Comparison of ENCODE assay signal across 2 cellular contexts in the genomic region with DNA sequence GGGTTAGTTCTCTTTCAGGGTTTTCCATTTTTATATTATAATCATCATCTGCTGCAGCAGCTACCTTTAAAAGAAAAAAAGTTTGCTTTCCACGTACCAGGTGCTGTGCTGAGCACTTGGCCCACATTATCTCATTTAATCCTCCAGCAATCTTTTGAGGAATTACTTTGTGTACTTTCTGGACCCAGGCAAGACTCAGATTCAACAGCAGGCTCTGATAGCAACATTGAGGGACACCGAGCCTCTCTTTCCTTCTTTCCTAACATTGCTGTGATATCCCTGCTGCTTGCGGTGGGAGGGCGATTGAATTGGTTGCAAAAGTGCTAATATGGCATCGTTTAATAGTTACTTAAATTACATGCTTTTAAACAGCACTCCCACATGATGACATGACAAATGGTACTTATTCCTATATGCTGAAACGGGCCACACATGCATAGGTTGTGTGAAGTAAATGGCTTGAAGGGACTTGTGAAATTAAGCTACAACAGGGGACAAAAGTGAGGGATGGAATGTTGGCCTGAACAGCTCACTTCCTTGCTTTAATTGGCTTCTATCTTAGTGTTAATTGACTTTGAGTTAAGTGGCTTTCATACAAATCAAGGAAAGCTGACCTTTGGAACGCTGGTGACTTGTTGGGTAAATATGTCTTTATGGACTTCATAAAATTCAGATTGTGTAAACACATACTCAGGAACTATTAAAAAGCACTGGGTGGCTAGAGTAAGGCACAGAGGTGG.
TF ChIP-seq lines count a peak whose summit lies in the region.

No MANE protein-coding gene starts in this region.

TF ChIP-seq in HEK293, 187 proteins besides CTCF, POLR2A, EP300 and RAD21 (continued from another document and continues in another):
- TF ChIP-seq, protein P1, sequence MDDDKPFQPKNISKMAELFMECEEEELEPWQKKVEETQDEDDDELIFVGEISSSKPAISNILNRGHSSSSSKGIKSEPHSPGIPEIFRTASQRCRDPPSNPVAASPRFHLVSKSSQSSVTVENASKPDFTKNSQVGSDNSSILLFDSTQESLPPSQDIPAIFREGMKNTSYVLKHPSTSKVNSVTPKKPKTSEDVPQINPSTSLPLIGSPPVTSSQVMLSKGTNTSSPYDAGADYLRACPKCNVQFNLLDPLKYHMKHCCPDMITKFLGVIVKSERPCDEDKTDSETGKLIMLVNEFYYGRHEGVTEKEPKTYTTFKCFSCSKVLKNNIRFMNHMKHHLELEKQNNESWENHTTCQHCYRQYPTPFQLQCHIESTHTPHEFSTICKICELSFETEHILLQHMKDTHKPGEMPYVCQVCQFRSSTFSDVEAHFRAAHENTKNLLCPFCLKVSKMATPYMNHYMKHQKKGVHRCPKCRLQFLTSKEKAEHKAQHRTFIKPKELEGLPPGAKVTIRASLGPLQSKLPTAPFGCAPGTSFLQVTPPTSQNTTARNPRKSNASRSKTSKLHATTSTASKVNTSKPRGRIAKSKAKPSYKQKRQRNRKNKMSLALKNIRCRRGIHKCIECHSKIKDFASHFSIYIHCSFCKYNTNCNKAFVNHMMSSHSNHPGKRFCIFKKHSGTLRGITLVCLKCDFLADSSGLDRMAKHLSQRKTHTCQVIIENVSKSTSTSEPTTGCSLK (tag by site-specific recombination; IDR thresholded peaks at IDR 0.05) = no peak
- TF ChIP-seq ZNF658 (tag by site-specific recombination; IDR thresholded peaks at IDR 0.05) = no peak
- TF ChIP-seq OVOL3 (tag by site-specific recombination; IDR thresholded peaks at IDR 0.05) = no peak
- TF ChIP-seq ZNF366 (tag by site-specific recombination; conservative IDR thresholded peaks at IDR 0.05) = peak; percentile 48
- TF ChIP-seq, protein P2, sequence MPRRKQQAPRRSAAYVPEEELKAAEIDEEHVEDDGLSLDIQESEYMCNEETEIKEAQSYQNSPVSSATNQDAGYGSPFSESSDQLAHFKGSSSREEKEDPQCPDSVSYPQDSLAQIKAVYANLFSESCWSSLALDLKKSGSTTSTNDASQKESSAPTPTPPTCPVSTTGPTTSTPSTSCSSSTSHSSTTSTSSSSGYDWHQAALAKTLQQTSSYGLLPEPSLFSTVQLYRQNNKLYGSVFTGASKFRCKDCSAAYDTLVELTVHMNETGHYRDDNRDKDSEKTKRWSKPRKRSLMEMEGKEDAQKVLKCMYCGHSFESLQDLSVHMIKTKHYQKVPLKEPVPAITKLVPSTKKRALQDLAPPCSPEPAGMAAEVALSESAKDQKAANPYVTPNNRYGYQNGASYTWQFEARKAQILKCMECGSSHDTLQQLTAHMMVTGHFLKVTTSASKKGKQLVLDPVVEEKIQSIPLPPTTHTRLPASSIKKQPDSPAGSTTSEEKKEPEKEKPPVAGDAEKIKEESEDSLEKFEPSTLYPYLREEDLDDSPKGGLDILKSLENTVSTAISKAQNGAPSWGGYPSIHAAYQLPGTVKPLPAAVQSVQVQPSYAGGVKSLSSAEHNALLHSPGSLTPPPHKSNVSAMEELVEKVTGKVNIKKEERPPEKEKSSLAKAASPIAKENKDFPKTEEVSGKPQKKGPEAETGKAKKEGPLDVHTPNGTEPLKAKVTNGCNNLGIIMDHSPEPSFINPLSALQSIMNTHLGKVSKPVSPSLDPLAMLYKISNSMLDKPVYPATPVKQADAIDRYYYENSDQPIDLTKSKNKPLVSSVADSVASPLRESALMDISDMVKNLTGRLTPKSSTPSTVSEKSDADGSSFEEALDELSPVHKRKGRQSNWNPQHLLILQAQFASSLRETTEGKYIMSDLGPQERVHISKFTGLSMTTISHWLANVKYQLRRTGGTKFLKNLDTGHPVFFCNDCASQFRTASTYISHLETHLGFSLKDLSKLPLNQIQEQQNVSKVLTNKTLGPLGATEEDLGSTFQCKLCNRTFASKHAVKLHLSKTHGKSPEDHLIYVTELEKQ (tag by site-specific recombination; IDR thresholded peaks at IDR 0.05; ENCODE audit: borderline replicate concordance) = no peak
- no peak for TF ChIP-seq ZNF19 (tag by site-specific recombination; IDR thresholded peaks at IDR 0.05; ENCODE audit: low read depth)
- no peak for TF ChIP-seq ZNF2 (tag by site-specific recombination; IDR thresholded peaks at IDR 0.05)
- TF ChIP-seq GFI1B (tag by site-specific recombination; IDR thresholded peaks at IDR 0.05) = 0 out of 2 replicates have a peak, but pooled peaks have one; percentile 44
- TF ChIP-seq, protein P3, sequence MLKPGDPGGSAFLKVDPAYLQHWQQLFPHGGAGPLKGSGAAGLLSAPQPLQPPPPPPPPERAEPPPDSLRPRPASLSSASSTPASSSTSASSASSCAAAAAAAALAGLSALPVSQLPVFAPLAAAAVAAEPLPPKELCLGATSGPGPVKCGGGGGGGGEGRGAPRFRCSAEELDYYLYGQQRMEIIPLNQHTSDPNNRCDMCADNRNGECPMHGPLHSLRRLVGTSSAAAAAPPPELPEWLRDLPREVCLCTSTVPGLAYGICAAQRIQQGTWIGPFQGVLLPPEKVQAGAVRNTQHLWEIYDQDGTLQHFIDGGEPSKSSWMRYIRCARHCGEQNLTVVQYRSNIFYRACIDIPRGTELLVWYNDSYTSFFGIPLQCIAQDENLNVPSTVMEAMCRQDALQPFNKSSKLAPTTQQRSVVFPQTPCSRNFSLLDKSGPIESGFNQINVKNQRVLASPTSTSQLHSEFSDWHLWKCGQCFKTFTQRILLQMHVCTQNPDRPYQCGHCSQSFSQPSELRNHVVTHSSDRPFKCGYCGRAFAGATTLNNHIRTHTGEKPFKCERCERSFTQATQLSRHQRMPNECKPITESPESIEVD (tag by site-specific recombination; IDR thresholded peaks at IDR 0.05) = peak; percentile 54; the same call in 1 of the 2 replicates
- TF ChIP-seq ZNF629 (tag by site-specific recombination; IDR thresholded peaks at IDR 0.05) = 0 out of 2 replicates have a peak, but pooled peaks have one; percentile 16
- TF ChIP-seq, protein P4, sequence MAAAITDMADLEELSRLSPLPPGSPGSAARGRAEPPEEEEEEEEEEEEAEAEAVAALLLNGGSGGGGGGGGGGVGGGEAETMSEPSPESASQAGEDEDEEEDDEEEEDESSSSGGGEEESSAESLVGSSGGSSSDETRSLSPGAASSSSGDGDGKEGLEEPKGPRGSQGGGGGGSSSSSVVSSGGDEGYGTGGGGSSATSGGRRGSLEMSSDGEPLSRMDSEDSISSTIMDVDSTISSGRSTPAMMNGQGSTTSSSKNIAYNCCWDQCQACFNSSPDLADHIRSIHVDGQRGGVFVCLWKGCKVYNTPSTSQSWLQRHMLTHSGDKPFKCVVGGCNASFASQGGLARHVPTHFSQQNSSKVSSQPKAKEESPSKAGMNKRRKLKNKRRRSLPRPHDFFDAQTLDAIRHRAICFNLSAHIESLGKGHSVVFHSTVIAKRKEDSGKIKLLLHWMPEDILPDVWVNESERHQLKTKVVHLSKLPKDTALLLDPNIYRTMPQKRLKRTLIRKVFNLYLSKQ (tag by site-specific recombination; IDR thresholded peaks at IDR 0.05; ENCODE audit: borderline replicate concordance) = no peak
- no peak for TF ChIP-seq BCL11B (tag by site-specific recombination; IDR thresholded peaks at IDR 0.05; ENCODE audit: low read depth)
- TF ChIP-seq ZFP69B (tag by site-specific recombination; IDR thresholded peaks at IDR 0.05) = no peak
- TF ChIP-seq ZNF48 (tag by site-specific recombination; IDR thresholded peaks at IDR 0.05) = no peak
- TF ChIP-seq, protein P5, sequence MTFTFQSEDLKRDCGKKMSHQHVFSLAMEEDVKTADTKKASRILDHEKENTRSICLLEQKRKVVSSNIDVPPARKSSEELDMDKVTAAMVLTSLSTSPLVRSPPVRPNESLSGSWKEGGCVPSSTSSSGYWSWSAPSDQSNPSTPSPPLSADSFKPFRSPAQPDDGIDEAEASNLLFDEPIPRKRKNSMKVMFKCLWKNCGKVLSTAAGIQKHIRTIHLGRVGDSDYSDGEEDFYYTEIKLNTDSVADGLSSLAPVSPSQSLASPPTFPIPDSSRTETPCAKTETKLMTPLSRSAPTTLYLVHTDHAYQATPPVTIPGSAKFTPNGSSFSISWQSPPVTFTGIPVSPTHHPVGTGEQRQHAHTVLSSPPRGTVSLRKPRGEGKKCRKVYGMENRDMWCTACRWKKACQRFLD (tag by site-specific recombination; IDR thresholded peaks at IDR 0.05) = no peak

TF ChIP-seq in SK-N-SH treated with all-trans-retinoic acid at 6 μM for 48 hours, 23 proteins besides CTCF, POLR2A, EP300 and RAD21 (continued from another document):
- TF ChIP-seq, protein P6, sequence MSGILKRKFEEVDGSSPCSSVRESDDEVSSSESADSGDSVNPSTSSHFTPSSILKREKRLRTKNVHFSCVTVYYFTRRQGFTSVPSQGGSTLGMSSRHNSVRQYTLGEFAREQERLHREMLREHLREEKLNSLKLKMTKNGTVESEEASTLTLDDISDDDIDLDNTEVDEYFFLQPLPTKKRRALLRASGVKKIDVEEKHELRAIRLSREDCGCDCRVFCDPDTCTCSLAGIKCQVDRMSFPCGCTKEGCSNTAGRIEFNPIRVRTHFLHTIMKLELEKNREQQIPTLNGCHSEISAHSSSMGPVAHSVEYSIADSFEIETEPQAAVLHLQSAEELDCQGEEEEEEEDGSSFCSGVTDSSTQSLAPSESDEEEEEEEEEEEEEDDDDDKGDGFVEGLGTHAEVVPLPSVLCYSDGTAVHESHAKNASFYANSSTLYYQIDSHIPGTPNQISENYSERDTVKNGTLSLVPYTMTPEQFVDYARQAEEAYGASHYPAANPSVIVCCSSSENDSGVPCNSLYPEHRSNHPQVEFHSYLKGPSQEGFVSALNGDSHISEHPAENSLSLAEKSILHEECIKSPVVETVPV (CRISPR knock-in tag; IDR thresholded peaks at IDR 0.05) = no peak
- TF ChIP-seq ESRRG (CRISPR knock-in tag; IDR thresholded peaks at IDR 0.05) (no peak), ISL1 (CRISPR knock-in tag; IDR thresholded peaks at IDR 0.05) (no peak), ZC3H10 (CRISPR knock-in tag; IDR thresholded peaks at IDR 0.05) (no peak), ZFP3 (CRISPR knock-in tag; IDR thresholded peaks at IDR 0.05) (no peak), CSDC2 (CRISPR knock-in tag; IDR thresholded peaks at IDR 0.05) (no peak), RARB (CRISPR knock-in tag; IDR thresholded peaks at IDR 0.05) (no peak)
- TF ChIP-seq, protein P7, sequence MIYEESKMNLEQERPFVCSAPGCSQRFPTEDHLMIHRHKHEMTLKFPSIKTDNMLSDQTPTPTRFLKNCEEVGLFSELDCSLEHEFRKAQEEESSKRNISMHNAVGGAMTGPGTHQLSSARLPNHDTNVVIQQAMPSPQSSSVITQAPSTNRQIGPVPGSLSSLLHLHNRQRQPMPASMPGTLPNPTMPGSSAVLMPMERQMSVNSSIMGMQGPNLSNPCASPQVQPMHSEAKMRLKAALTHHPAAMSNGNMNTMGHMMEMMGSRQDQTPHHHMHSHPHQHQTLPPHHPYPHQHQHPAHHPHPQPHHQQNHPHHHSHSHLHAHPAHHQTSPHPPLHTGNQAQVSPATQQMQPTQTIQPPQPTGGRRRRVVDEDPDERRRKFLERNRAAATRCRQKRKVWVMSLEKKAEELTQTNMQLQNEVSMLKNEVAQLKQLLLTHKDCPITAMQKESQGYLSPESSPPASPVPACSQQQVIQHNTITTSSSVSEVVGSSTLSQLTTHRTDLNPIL (CRISPR knock-in tag; IDR thresholded peaks at IDR 0.05; ENCODE audit: low read depth) = no peak
- TF ChIP-seq, protein P8, sequence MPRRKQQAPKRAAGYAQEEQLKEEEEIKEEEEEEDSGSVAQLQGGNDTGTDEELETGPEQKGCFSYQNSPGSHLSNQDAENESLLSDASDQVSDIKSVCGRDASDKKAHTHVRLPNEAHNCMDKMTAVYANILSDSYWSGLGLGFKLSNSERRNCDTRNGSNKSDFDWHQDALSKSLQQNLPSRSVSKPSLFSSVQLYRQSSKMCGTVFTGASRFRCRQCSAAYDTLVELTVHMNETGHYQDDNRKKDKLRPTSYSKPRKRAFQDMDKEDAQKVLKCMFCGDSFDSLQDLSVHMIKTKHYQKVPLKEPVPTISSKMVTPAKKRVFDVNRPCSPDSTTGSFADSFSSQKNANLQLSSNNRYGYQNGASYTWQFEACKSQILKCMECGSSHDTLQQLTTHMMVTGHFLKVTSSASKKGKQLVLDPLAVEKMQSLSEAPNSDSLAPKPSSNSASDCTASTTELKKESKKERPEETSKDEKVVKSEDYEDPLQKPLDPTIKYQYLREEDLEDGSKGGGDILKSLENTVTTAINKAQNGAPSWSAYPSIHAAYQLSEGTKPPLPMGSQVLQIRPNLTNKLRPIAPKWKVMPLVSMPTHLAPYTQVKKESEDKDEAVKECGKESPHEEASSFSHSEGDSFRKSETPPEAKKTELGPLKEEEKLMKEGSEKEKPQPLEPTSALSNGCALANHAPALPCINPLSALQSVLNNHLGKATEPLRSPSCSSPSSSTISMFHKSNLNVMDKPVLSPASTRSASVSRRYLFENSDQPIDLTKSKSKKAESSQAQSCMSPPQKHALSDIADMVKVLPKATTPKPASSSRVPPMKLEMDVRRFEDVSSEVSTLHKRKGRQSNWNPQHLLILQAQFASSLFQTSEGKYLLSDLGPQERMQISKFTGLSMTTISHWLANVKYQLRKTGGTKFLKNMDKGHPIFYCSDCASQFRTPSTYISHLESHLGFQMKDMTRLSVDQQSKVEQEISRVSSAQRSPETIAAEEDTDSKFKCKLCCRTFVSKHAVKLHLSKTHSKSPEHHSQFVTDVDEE (CRISPR knock-in tag; IDR thresholded peaks at IDR 0.05) = no peak
